Comparison of ENCODE assay signal across 1 cellular context in the genomic region with DNA sequence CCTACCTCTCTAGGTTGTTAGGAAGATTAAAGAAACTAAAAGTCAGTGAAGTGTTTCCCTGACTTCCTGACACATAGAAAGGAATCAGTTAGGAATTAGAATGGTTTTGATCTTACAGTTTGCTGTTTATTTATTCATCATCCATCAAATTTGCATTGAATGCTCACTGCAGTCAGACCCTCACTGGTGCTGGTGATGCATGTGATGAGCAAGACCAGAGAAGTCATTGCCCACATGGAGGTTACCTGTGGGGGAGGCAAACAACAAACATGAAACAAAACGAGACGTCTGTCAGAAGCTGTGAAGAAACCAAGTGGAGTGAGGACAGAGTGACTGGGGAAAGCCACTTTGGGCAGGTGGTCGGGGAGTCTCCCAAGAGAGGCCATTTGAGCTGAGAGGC.
TF ChIP-seq lines count a peak whose summit lies in the region.

No MANE protein-coding gene starts in this region.

TF ChIP-seq in IMR-90, 13 proteins besides CTCF, POLR2A, EP300 and RAD21:
- TF ChIP-seq SMC3 (IDR thresholded peaks at IDR 0.05; ENCODE audit: low read depth, low read length) (no peak), CHD1 (IDR thresholded peaks at IDR 0.05; ENCODE audit: low read depth, low read length) (no peak), CEBPB (IDR thresholded peaks at IDR 0.05; ENCODE audit: low read depth, low read length) (no peak), BHLHE40 (IDR thresholded peaks at IDR 0.05; ENCODE audit: low read depth, low read length) (no peak), MXI1 (IDR thresholded peaks at IDR 0.05; ENCODE audit: borderline replicate concordance, low read depth, low read length) (no peak), MAZ (IDR thresholded peaks at IDR 0.05; ENCODE audit: borderline replicate concordance, low read depth, low read length) (no peak), MAFK (IDR thresholded peaks at IDR 0.05; ENCODE audit: low read depth, low read length) (no peak), FOS (IDR thresholded peaks at IDR 0.05; ENCODE audit: low read depth, low read length) (no peak)
- TF ChIP-seq, protein P1, sequence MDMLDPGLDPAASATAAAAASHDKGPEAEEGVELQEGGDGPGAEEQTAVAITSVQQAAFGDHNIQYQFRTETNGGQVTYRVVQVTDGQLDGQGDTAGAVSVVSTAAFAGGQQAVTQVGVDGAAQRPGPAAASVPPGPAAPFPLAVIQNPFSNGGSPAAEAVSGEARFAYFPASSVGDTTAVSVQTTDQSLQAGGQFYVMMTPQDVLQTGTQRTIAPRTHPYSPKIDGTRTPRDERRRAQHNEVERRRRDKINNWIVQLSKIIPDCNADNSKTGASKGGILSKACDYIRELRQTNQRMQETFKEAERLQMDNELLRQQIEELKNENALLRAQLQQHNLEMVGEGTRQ (IDR thresholded peaks at IDR 0.05; ENCODE audit: low read depth, low read length), result no peak
